ENCODE assay signal across 10 cellular contexts in genomic region chrX:70477734-70478075, GRCh38. TPM values are rescaled to one million over a fixed set of nuclear protein-coding genes. Genes with fewer than 3 reads are reported as not detected.
DNase-seq lines count a peak whose midpoint lies in the region; ATAC-seq and TF ChIP-seq lines count a peak whose summit lies in the region.
"Had no signal": no experiment of that assay in that cellular context is flagged by ENCODE, and none has a peak within 500 bp of the region (broad histone marks: within the 10 kb centered on the region; RNA-seq: fewer than 3 reads in every experiment).

No MANE protein-coding gene starts in this region.

- H3K27ac ChIP-seq in HCT116 (ENCODE audit: low read depth, low read length), result peak overlapping the region; percentile 27; the same call in 1 of the 2 replicates
- H3K27ac ChIP-seq in right cardiac atrium (ENCODE audit: low read length), result peak overlapping the region; percentile 68

- H2AFZ ChIP-seq in HCT116 (ENCODE audit: low read depth, low read length, poor library complexity, severe bottlenecking), result no peak overlapping the region

- no peaks in the 10 kb centered on the region; the same call in 1 of the 2 replicates for H3K27me3 Mint-ChIP-seq in WTC11 (ENCODE audit: low read depth)

- H3K4me1 ChIP-seq in HCT116 (ENCODE audit: control insufficient read depth in 1 of 2, insufficient read depth in 2 of 2, low read length in 2 of 2), result peaks cover 62 to 85% of the 10 kb centered on the region in 2 experiments
- peaks cover 13% of the 10 kb centered on the region for H3K4me1 ChIP-seq in right cardiac atrium (ENCODE audit: control insufficient read depth, insufficient read depth, low read length)
- H3K4me1 ChIP-seq in skeletal muscle satellite cell (ENCODE audit: control insufficient read depth, insufficient read depth, low read length), result peaks cover 39% of the 10 kb centered on the region

- 36% methylated on average over 4 of the region's 4 CpGs for WGBS in right cardiac atrium

- no peak for TF ChIP-seq CTCF in HCT116 (IDR thresholded peaks at IDR 0.05 in 2 of 3, conservative IDR thresholded peaks at IDR 0.05 in 1 of 3; ENCODE audit: borderline replicate concordance in 1 of 3, insufficient read depth in 1 of 3, low read depth in 2 of 3, low read length in 2 of 3)
- TF ChIP-seq CTCF in WTC11 (IDR thresholded peaks at IDR 0.05), result no peak

- H3K9me2 ChIP-seq in HCT116 (ENCODE audit: insufficient read depth), result no peaks in the 10 kb centered on the region

- H3K27me3 ChIP-seq in HCT116 (ENCODE audit: insufficient read depth, low read length), result no peaks in the 10 kb centered on the region
- no peaks in the 10 kb centered on the region for H3K27me3 ChIP-seq in right cardiac atrium (ENCODE audit: control insufficient read depth, insufficient read depth)
- H3K27me3 ChIP-seq in skeletal muscle satellite cell (ENCODE audit: control insufficient read depth, insufficient read depth, low read length), result no peaks in the 10 kb centered on the region

- no peaks in the 10 kb centered on the region for H3K9me3 ChIP-seq in HCT116 (ENCODE audit: control insufficient read depth in 1 of 2, insufficient read depth in 1 of 2, low read depth in 1 of 2, low read length in 2 of 2)
- no peaks in the 10 kb centered on the region for H3K9me3 ChIP-seq in right cardiac atrium (ENCODE audit: control insufficient read depth, low read length)
- no peaks in the 10 kb centered on the region for H3K9me3 ChIP-seq in skeletal muscle satellite cell (replicated peaks; ENCODE audit: low read length)

- no peaks in the 10 kb centered on the region for H3K9me3 Mint-ChIP-seq in WTC11
- H3K9me3 Mint-ChIP-seq: activated T-helper 1 cell treated with anti-CD3 and anti-CD28 coated beads, Interleukin-12 subunit alpha, Interleukin-12 subunit beta, Interleukin-2, Interleukin-4 antibody, amounts not matched to agents 30 ng/mL and 10 ng/mL and 1 ng/mL, durations not matched to agents 14 hours and 24 hours and 36 hours had no signal

- ATAC-seq in HCT116 (peak; percentile 46), WTC11 (peak; percentile 36; the same call in 1 of the 2 replicates), right cardiac atrium (no peak), HG03439 (IDR thresholded peaks at IDR 0.05; ENCODE audit: unreplicated experiment) (no peak)
- ATAC-seq: activated CD4-positive, CD25-positive, alpha-beta regulatory T cell treated with anti-CD3 and anti-CD28 coated beads, Interleukin-2, amount 50 U/mL, for 24 hours had no signal

- H3K4me1 Mint-ChIP-seq in WTC11, result peaks cover 87% of the 10 kb centered on the region

- H3K27ac Mint-ChIP-seq in WTC11, result peak overlapping the region; percentile 74
- H3K27ac Mint-ChIP-seq: activated T-helper 1 cell treated with anti-CD3 and anti-CD28 coated beads, Interleukin-12 subunit alpha, Interleukin-12 subunit beta, Interleukin-2, Interleukin-4 antibody, amounts not matched to agents 30 ng/mL and 10 ng/mL and 1 ng/mL, durations not matched to agents 14 hours and 24 hours and 36 hours had no signal

- H3K4me3 ChIP-seq in HCT116 (replicated peaks in 1 of 2; ENCODE audit: low read depth in 1 of 2, low read length in 2 of 2), result peak overlapping the region in 1 of 2 experiments; percentile 44; a peak in 3 of 4 replicates
- H3K4me3 ChIP-seq in right cardiac atrium (ENCODE audit: low read length), result no peak overlapping the region
- peak overlapping the region; percentile 7 for H3K4me3 ChIP-seq in skeletal muscle satellite cell (ENCODE audit: low read length)

- POLR2A ChIA-PET in HCT116 (lab: Charles Lee) (no interaction called here), WTC11 (lab: Charles Lee) (no interaction called here)

- H3K4me2 ChIP-seq in HCT116 (ENCODE audit: low read length), result peak overlapping the region; percentile 75
- peak overlapping the region; percentile 46 for H3K4me2 ChIP-seq in skeletal muscle satellite cell (ENCODE audit: low read length)

- peaks cover 16% of the 10 kb centered on the region; the same call in 1 of the 2 replicates for H3K79me2 ChIP-seq in HCT116 (ENCODE audit: insufficient read depth, low read length)

- no peak for DNase-seq in HCT116 (ENCODE audit: low read depth, low spot score)
- DNase-seq in WTC11 (ENCODE audit: low spot score), result no peak
- DNase-seq in right cardiac atrium, result no peak
- DNase-seq in head of caudate nucleus, result no peak
- no peak for DNase-seq in NCI-H2196 treated with DMSO at 0.1 percent for 48 hours (lab: John Stamatoyannopoulos, UW; ENCODE audit: unreplicated experiment)
- DNase-seq: Karpas-422 had no signal

- TF ChIP-seq POLR2A in HCT116 (IDR thresholded peaks at IDR 0.05; ENCODE audit: borderline replicate concordance, extremely low read depth, insufficient read depth, insufficient read length), result no peak

- H3K4me3 Mint-ChIP-seq in WTC11, result peak overlapping the region; percentile 55
- H3K4me3 Mint-ChIP-seq: activated T-helper 1 cell treated with anti-CD3 and anti-CD28 coated beads, Interleukin-12 subunit alpha, Interleukin-12 subunit beta, Interleukin-2, Interleukin-4 antibody, amounts not matched to agents 30 ng/mL and 10 ng/mL and 1 ng/mL, durations not matched to agents 14 hours and 24 hours and 36 hours had no signal

- H3K36me3 Mint-ChIP-seq in WTC11, result peaks cover 8% of the 10 kb centered on the region

- intact Hi-C loops in HCT116 (cut with micrococcal nuclease), result loop anchor here (2.0 kb wide), 1 partner anchor 23 kb away; no protein-coding TSS in a partner anchor
- intact Hi-C loops in right cardiac atrium (cut with DNase I), result no loop called here
- intact Hi-C loops in head of caudate nucleus (cut with DNase I), result no loop called here

- H3K36me3 ChIP-seq in HCT116 (ENCODE audit: control insufficient read depth in 1 of 2, insufficient read depth in 2 of 2, low read length in 2 of 2) (no peaks in the 10 kb centered on the region), skeletal muscle satellite cell (ENCODE audit: insufficient read depth, low read length) (no peaks in the 10 kb centered on the region)

- RAD21 ChIA-PET in HCT116 (lab: Charles Lee; ENCODE audit: low non-redundant PET in 1 of 2, low total read pairs in 2 of 2, uncharacterized antibody in 2 of 2, unreplicated experiment in 2 of 2), result no interaction called here

- H4K20me1 ChIP-seq in HCT116 (ENCODE audit: insufficient read depth), result no peaks in the 10 kb centered on the region

- H3K9ac ChIP-seq in HCT116 (ENCODE audit: low read length) (peak overlapping the region; percentile 57), skeletal muscle satellite cell (ENCODE audit: low read depth, low read length) (no peak overlapping the region)

- CTCF ChIA-PET in HCT116 (lab: Charles Lee) (no interaction called here), WTC11 (lab: Charles Lee) (interaction anchor here (0.8 to 2.4 kb wide), 4 partner anchors 25 to 55 kb away, joined by 3 to 9 read pairs (median 4); partner anchors contain the start of gene GDPD2)

- no peak for TF ChIP-seq RAD21 in HCT116 (IDR thresholded peaks at IDR 0.05; ENCODE audit: low read depth)

- BruUV-seq in HCT116 (replicated peaks; lab: Mats Ljungman, UMichigan), result no TSS peak

TF ChIP-seq in HCT116, 20 proteins besides CTCF, POLR2A, EP300 and RAD21:
- TF ChIP-seq ZNF274 (IDR thresholded peaks at IDR 0.05; ENCODE audit: low read depth, low read length) (no peak), JUND (IDR thresholded peaks at IDR 0.05) (no peak), POLR2AphosphoS5 (IDR thresholded peaks at IDR 0.05; ENCODE audit: low read depth, low read length) (no peak), ZBTB33 (IDR thresholded peaks at IDR 0.05; ENCODE audit: extremely low read depth, insufficient replicate concordance, low read length) (no peak)
TF ChIP-seq in HCT116: peak in this region for 0.

TF ChIP-seq in WTC11, 78 proteins besides CTCF, POLR2A, EP300 and RAD21 (continues in another document):
- TF ChIP-seq SP1 (CRISPR knock-in tag; conservative IDR thresholded peaks at IDR 0.05), result no peak
- no peak for TF ChIP-seq GTF2I (CRISPR knock-in tag; conservative IDR thresholded peaks at IDR 0.05)
- TF ChIP-seq FOXP4 (CRISPR knock-in tag; IDR thresholded peaks at IDR 0.05), result no peak
- TF ChIP-seq RELA (CRISPR knock-in tag; IDR thresholded peaks at IDR 0.05; ENCODE audit: borderline replicate concordance), result no peak

RNA-seq across cellular contexts. Expression of gene DLG3, which starts 33.1 kb away (rescaled TPM):
- total RNA-seq in HCT116 (2021; ENCODE audit: unreplicated experiment), result 48.4 TPM
- 32.2 and 37.8 TPM in 2 replicates for polyA plus RNA-seq in HCT116 (2012)
- 41.7 to 46.3 TPM (median 42.8 TPM) in 3 replicates for total RNA-seq in WTC11 (2021)
- 10 to 100 TPM; 11.9 to 20.8 (median 15.7) TPM for total RNA-seq in right cardiac atrium
- 7.3 TPM for polyA plus RNA-seq in right cardiac atrium
- total RNA-seq in skeletal muscle satellite cell (2012; rRNA removed), result 1.0 and 1.3 TPM in 2 replicates

RNA-seq across cellular contexts. Expression of gene GDPD2, which starts 54.6 kb away (rescaled TPM):
- total RNA-seq in HCT116 (2021; ENCODE audit: unreplicated experiment) (not detected), WTC11 (2021) (7.0 to 9.3 TPM (median 8.8 TPM) in 3 replicates), right cardiac atrium (not detected)
- polyA plus RNA-seq in HCT116 (2012), result 0.07 TPM in 1 of 2 replicates, not detected in the other
- not detected for polyA plus RNA-seq in right cardiac atrium
- 0.22 TPM in 1 of 2 replicates, not detected in the other for total RNA-seq in skeletal muscle satellite cell (2012; rRNA removed)
- total RNA-seq: activated T-helper 1 cell treated with anti-CD3 and anti-CD28 coated beads, Interleukin-12 subunit alpha, Interleukin-12 subunit beta, Interleukin-2, Interleukin-4 antibody, amounts not matched to agents 30 ng/mL and 10 ng/mL and 1 ng/mL, durations not matched to agents 14 hours and 24 hours and 36 hours had no signal

Comparison
In these comparisons a context has a peak if more than half of its experiments do, and no peak if none do; other contexts are left out.
1. ATAC-seq: peak in HCT116 (single experiment) and WTC11 (single experiment); none in right cardiac atrium (0 of 2) and HG03439 (single experiment).